Comparison of ENCODE assay signal across 8 cellular contexts in genomic region chr11:6635082-6635932, GRCh38. TPM values are rescaled to one million over a fixed set of nuclear protein-coding genes. Genes with fewer than 3 reads are reported as not detected.
DNase-seq lines count a peak whose midpoint lies in the region; ATAC-seq lines count a peak whose summit lies in the region.

No MANE protein-coding gene starts in this region.

- no peaks in the 10 kb centered on the region for H3K9me3 ChIP-seq in skeletal muscle tissue (ENCODE audit: control insufficient read depth in 3 of 3, low read length in 3 of 3)

- H3K9ac ChIP-seq in skeletal muscle tissue (ENCODE audit: low read depth in 1 of 3, low read length in 3 of 3) = no peak overlapping the region

- no peak for ATAC-seq in HG02642 (IDR thresholded peaks at IDR 0.05; ENCODE audit: poor library complexity, unreplicated experiment)
- no peak for ATAC-seq in HG03025 (IDR thresholded peaks at IDR 0.05; ENCODE audit: low FRiP score, unreplicated experiment)

- peaks cover 35 to 46% (median 39%) of the 10 kb centered on the region in 3 donors for H3K4me1 ChIP-seq in skeletal muscle tissue (ENCODE audit: control insufficient read depth in 3 of 3, insufficient read depth in 3 of 3, low read length in 3 of 3)

- H3K4me3 ChIP-seq in skeletal muscle tissue (ENCODE audit: low read length in 3 of 3) = no peak overlapping the region

- DNase-seq in HuH-7 (ENCODE audit: low spot score) = peak; percentile 80
- peak in 42 of 58 donors; percentile 19 to 90 (median 47) for DNase-seq in anterior cingulate cortex (lab: John Stamatoyannopoulos, UW)
- DNase-seq in hypothalamus (lab: John Stamatoyannopoulos, UW) = peak in 37 of 51 donors; percentile 15 to 92 (median 54)
- DNase-seq in NCI-H1694 (lab: John Stamatoyannopoulos, UW) = no peak
- no peak for DNase-seq in NCI-H187 treated with DMSO at 0.1 percent for 48 hours (lab: John Stamatoyannopoulos, UW)

- peaks cover 0 to 14% (median 11%) of the 10 kb centered on the region in 3 donors for H3K36me3 ChIP-seq in skeletal muscle tissue (ENCODE audit: control insufficient read depth in 3 of 3, insufficient read depth in 3 of 3, low read length in 3 of 3)

- no peaks in the 10 kb centered on the region for H3K27me3 ChIP-seq in skeletal muscle tissue (ENCODE audit: control insufficient read depth in 3 of 3, insufficient read depth in 3 of 3, low read length in 3 of 3)

- H3K27ac ChIP-seq in skeletal muscle tissue (ENCODE audit: low read depth, low read length) = peak overlapping the region; percentile 55

RNA-seq across cellular contexts. Expression of gene TPP1, which starts 16.1 kb away (rescaled TPM):
- 15.7 TPM for total RNA-seq in skeletal muscle tissue

RNA-seq across cellular contexts. Expression of gene DCHS1, which starts 20.3 kb away (rescaled TPM):
- total RNA-seq in skeletal muscle tissue = 39.1 TPM

RNA-seq across cellular contexts. Expression of gene TAF10, which starts 23.3 kb away (rescaled TPM):
- 19.8 TPM for total RNA-seq in skeletal muscle tissue

RNA-seq across cellular contexts. Expression of gene ILK, which starts 31.7 kb away (rescaled TPM):
- 106 TPM for total RNA-seq in skeletal muscle tissue

RNA-seq across cellular contexts. Expression of gene RRP8, which starts 31.9 kb away (rescaled TPM):
- total RNA-seq in skeletal muscle tissue = 9.4 TPM

Comparison
In these comparisons a context has a peak if more than half of its experiments do, and no peak if none do; other contexts are left out.
1. DNase-seq: peak in HuH-7 (single experiment), anterior cingulate cortex (42 of 58) and hypothalamus (37 of 51); none in NCI-H1694 (single experiment) and NCI-H187 treated with DMSO at 0.1 percent for 48 hours (single experiment).